In genomic region chr9:15308511-15308910, GRCh38 we compare ENCODE assay signal across 14 cellular contexts. TPM values are rescaled to one million over a fixed set of nuclear protein-coding genes. Genes with fewer than 3 reads are reported as not detected.
A peak's percentile ranks its signal among the peaks of the same experiment; 100 is the strongest.
DNase-seq lines count a peak whose midpoint lies in the region; ATAC-seq and TF ChIP-seq lines count a peak whose summit lies in the region.
"Had no signal": no experiment of that assay in that cellular context is flagged by ENCODE, and none has a peak within 500 bp of the region (broad histone marks: within the 10 kb centered on the region; RNA-seq: fewer than 3 reads in every experiment).

No MANE protein-coding gene starts in this region.

- peak overlapping the region; percentile 53 for H3K27ac Mint-ChIP-seq in HFFc6
- peak overlapping the region in 1 of 5 experiments; percentile 10 for H3K27ac Mint-ChIP-seq in brain

- H3K36me3 Mint-ChIP-seq in HFFc6 (ENCODE audit: low read depth), result 0 out of 2 replicates have a peak, but pooled peaks cover under 1% of the 10 kb centered on the region
- H3K36me3 Mint-ChIP-seq in brain, result peaks cover 3% of the 10 kb centered on the region

- H3K4me1 Mint-ChIP-seq in HFFc6 (ENCODE audit: low read depth) (peaks cover 31% of the 10 kb centered on the region), brain (peaks cover 14% of the 10 kb centered on the region)

- H3K9me3 Mint-ChIP-seq in HFFc6 (peaks cover 4% of the 10 kb centered on the region; the same call in 1 of the 2 replicates), brain (peaks cover 0 to 14% (median 3%) of the 10 kb centered on the region in 5 experiments)

- ATAC-seq in HG02642 (IDR thresholded peaks at IDR 0.05; ENCODE audit: poor library complexity, unreplicated experiment), result no peak
- ATAC-seq: lower lobe of right lung, right cardiac atrium had no signal

- no peak overlapping the region for H3K4me3 ChIP-seq in AG09309 (ENCODE audit: control insufficient read depth, low read depth, low read length)
- H3K4me3 ChIP-seq: lower lobe of right lung, uterus had no signal

- no peak for TF ChIP-seq CTCF in AG09309 (IDR thresholded peaks at IDR 0.05; ENCODE audit: control insufficient read depth, insufficient read depth, low read depth, low read length, missing control alignments)
- no peak for TF ChIP-seq CTCF in HFFc6 (IDR thresholded peaks at IDR 0.05)
- no peak for TF ChIP-seq CTCF in brain (conservative IDR thresholded peaks at IDR 0.05)

- H3K27me3 Mint-ChIP-seq in HFFc6 (ENCODE audit: insufficient read depth) (no peaks in the 10 kb centered on the region; the same call in 1 of the 2 replicates), brain (peaks cover 4% of the 10 kb centered on the region)

- H3K4me3 Mint-ChIP-seq in HFFc6 (0 out of 2 replicates have a peak overlapping the region, but pooled peaks have one; percentile 16), brain (peak overlapping the region; percentile 95 to 98 (median 98))

- DNase-seq in AG09309 (ENCODE audit: low read depth) (peak; percentile 48), HFFc6 (peak; percentile 88), iris pigment epithelial cell (ENCODE audit: low read depth) (peak; percentile 86), AML-193 (lab: John Stamatoyannopoulos, UW) (no peak), GDM1 (lab: John Stamatoyannopoulos, UW) (no peak), C1 segment of cervical spinal cord (lab: John Stamatoyannopoulos, UW) (no peak)
- DNase-seq: activated gamma-delta T cell, lower lobe of right lung, NCI-H2081, OCI-M1, right cardiac atrium, uterus had no signal

RNA-seq across cellular contexts. Expression of gene TTC39B, which starts 1.5 kb away (rescaled TPM):
- total RNA-seq in HFFc6 (2021; fragmentation: NEBNext Ultra II Directional; extraction: Animal tissue kit (Norgen Biotek cat#: 25700)), result 1 to 10 TPM; 4.6 to 6.1 (median 5.8) TPM
- 2.9 TPM for polyA plus RNA-seq in brain (ENCODE audit: insufficient read depth, low read depth, low replicate concordance)

Comparison
In these comparisons a context has a peak if more than half of its experiments do, and no peak if none do; other contexts are left out.
1. DNase-seq: peak in AG09309 (single experiment), HFFc6 (single experiment) and iris pigment epithelial cell (single experiment); none in AML-193 (0 of 2), GDM1 (single experiment) and C1 segment of cervical spinal cord (0 of 14).